ENCODE assay signal across 8 cellular contexts in genomic region chr2:127701193-127701650, GRCh38. TPM values are rescaled to one million over a fixed set of nuclear protein-coding genes. Genes with fewer than 3 reads are reported as not detected.
DNase-seq lines count a peak whose midpoint lies in the region; ATAC-seq, FAIRE-seq and TF ChIP-seq lines count a peak whose summit lies in the region.

Gene SFT2D3, plus strand, starts transcription at chr2:127701497. Its CDS starts 32 bp downstream, at chr2:127701529.

- WGBS in pancreas, 2 donors: 0% methylated on average over 44 of the region's 44 CpGs
- WGBS in thyroid gland, 2 donors: 0% methylated on average over 15 to 20 of the region's 44 CpGs

- ATAC-seq in HG02759 (IDR thresholded peaks at IDR 0.05; ENCODE audit: unreplicated experiment): peak; percentile 74
- peak; percentile 92 for ATAC-seq in Right ventricle myocardium superior (ENCODE audit: poor library complexity)
- ATAC-seq in pancreas: peak; percentile 92 to 96 (median 93)

- no peak for TF ChIP-seq CTCF in GM12875 (IDR thresholded peaks at IDR 0.05; ENCODE audit: borderline replicate concordance, insufficient read depth, low read depth, low read length)
- TF ChIP-seq CTCF in pancreas (IDR thresholded peaks at IDR 0.05): no peak
- TF ChIP-seq CTCF in thyroid gland (IDR thresholded peaks at IDR 0.05): peak in 1 of 6 experiments; percentile 9

- no peaks in the 10 kb centered on the region for H3K9me3 Mint-ChIP-seq in activated naive CD8-positive, alpha-beta T cell treated with anti-CD3 and anti-CD28 coated beads for 36 hours

- peak within 1 kb of the TSS; percentile 92 for H3K4me3 Mint-ChIP-seq in activated naive CD8-positive, alpha-beta T cell treated with anti-CD3 and anti-CD28 coated beads for 36 hours

- peaks cover 32% of the 10 kb centered on the region for H3K36me3 Mint-ChIP-seq in activated naive CD8-positive, alpha-beta T cell treated with anti-CD3 and anti-CD28 coated beads for 36 hours

- peak within 1 kb of the TSS; percentile 95 for H3K27ac Mint-ChIP-seq in activated naive CD8-positive, alpha-beta T cell treated with anti-CD3 and anti-CD28 coated beads for 36 hours

- peak within 1 kb of the TSS; percentile 56 for H3K4me3 ChIP-seq in GM12875 (ENCODE audit: low read depth, low read length)
- H3K4me3 ChIP-seq in pancreas: peak within 1 kb of the TSS; percentile 37 to 78 (median 72)
- peak within 1 kb of the TSS; percentile 37 to 59 (median 39) for H3K4me3 ChIP-seq in thyroid gland (replicated peaks in 1 of 3)

- peaks cover 3 to 19% (median 8%) of the 10 kb centered on the region in 3 donors for H3K4me1 ChIP-seq in pancreas
- peaks cover 27 to 34% of the 10 kb centered on the region in 2 donors for H3K4me1 ChIP-seq in thyroid gland

- H3K27ac ChIP-seq in pancreas: peak within 1 kb of the TSS; percentile 91 to 99 (median 94)
- H3K27ac ChIP-seq in thyroid gland: peak within 1 kb of the TSS; percentile 90 to 91 (median 91)

- intact Hi-C loops in Right ventricle myocardium superior (cut with DNase I): no loop called here
- intact Hi-C loops in pancreas (cut with DNase I): no loop called here
- intact Hi-C loops in thyroid gland (cut with DNase I): no loop called here

- peaks cover 32% of the 10 kb centered on the region for H3K4me1 Mint-ChIP-seq in activated naive CD8-positive, alpha-beta T cell treated with anti-CD3 and anti-CD28 coated beads for 36 hours

- H3K27me3 Mint-ChIP-seq in activated naive CD8-positive, alpha-beta T cell treated with anti-CD3 and anti-CD28 coated beads for 36 hours: no peaks in the 10 kb centered on the region

- H3K27me3 ChIP-seq in pancreas (no peaks in the 10 kb centered on the region), thyroid gland (no peaks in the 10 kb centered on the region)

- TF ChIP-seq POLR2A in thyroid gland (IDR thresholded peaks at IDR 0.05): peak; percentile 78 to 94

- no peak for FAIRE-seq in pancreas (lab: Jason Lieb, UNC)

- H3K9me3 ChIP-seq in pancreas (no peaks in the 10 kb centered on the region), thyroid gland (no peaks in the 10 kb centered on the region)

- DNase-seq in NCI-H1105 treated with DMSO at 0.1 percent for 48 hours (lab: John Stamatoyannopoulos, UW) (peak; percentile 90), SKM-1 (lab: John Stamatoyannopoulos, UW; ENCODE audit: unreplicated experiment) (peak; percentile 75), Right ventricle myocardium superior (peak; percentile 95), pancreas (peak; percentile 91 to 97 (median 93)), thyroid gland (peak; percentile 91 to 93)
- DNase-seq in activated naive CD8-positive, alpha-beta T cell treated with anti-CD3 and anti-CD28 coated beads for 36 hours: peak; percentile 92

- peaks cover 0 to 3% (median 0%) of the 10 kb centered on the region in 3 donors for H3K36me3 ChIP-seq in pancreas
- H3K36me3 ChIP-seq in thyroid gland: peaks cover 0 to 2% of the 10 kb centered on the region in 2 donors

RNA-seq across cellular contexts. Expression of gene SFT2D3, which starts in this region (rescaled TPM):
- total RNA-seq in activated naive CD8-positive, alpha-beta T cell treated with anti-CD3 and anti-CD28 coated beads for 36 hours: 1 to 10 TPM; 3.9 to 4.4 TPM
- total RNA-seq in Right ventricle myocardium superior: 3.2 TPM
- 1 to 10 TPM; 2.7 to 5.7 (median 3.6) TPM for total RNA-seq in pancreas
- 1 to 10 TPM; 3.6 to 5.5 TPM for polyA plus RNA-seq in pancreas
- 10 to 100 TPM; 14.0 to 17.9 (median 16.1) TPM for total RNA-seq in thyroid gland

Comparison
In these comparisons a context has a peak if more than half of its experiments do, and no peak if none do; other contexts are left out.
1. Peak in every context shown above with its lines: DNase-seq, ATAC-seq, H3K4me3 ChIP-seq and H3K27ac ChIP-seq.